Comparison of ENCODE assay signal across 2 cellular contexts in genomic region chr15:24919446-24919845, GRCh38.
TF ChIP-seq lines count a peak whose summit lies in the region.

No MANE protein-coding gene starts in this region.

TF ChIP-seq in liver, 16 proteins besides CTCF, POLR2A, EP300 and RAD21:
- TF ChIP-seq GABPA (IDR thresholded peaks at IDR 0.05 in 1 of 2, conservative IDR thresholded peaks at IDR 0.05 in 1 of 2) (no peak), HNF4G (IDR thresholded peaks at IDR 0.05) (no peak), SP1 (IDR thresholded peaks at IDR 0.05) (peak; percentile 28)
TF ChIP-seq in liver: peak in this region for 1.

TF ChIP-seq in HepG2, 621 proteins besides CTCF, POLR2A, EP300 and RAD21:
- TF ChIP-seq, protein P1, sequence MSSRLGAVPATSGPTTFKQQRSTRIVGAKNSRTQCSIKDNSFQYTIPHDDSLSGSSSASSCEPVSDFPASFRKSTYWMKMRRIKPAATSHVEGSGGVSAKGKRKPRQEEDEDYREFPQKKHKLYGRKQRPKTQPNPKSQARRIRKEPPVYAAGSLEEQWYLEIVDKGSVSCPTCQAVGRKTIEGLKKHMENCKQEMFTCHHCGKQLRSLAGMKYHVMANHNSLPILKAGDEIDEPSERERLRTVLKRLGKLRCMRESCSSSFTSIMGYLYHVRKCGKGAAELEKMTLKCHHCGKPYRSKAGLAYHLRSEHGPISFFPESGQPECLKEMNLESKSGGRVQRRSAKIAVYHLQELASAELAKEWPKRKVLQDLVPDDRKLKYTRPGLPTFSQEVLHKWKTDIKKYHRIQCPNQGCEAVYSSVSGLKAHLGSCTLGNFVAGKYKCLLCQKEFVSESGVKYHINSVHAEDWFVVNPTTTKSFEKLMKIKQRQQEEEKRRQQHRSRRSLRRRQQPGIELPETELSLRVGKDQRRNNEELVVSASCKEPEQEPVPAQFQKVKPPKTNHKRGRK (CRISPR knock-in tag; IDR thresholded peaks at IDR 0.05): no peak
- no peak for TF ChIP-seq CBFB (CRISPR knock-in tag; IDR thresholded peaks at IDR 0.05)
- no peak for TF ChIP-seq ZNF318 (CRISPR knock-in tag; IDR thresholded peaks at IDR 0.05)
- TF ChIP-seq RFX5 (IDR thresholded peaks at IDR 0.05; ENCODE audit: low read depth, low read length): no peak
